In genomic region chr7:54788664-54789063, GRCh38 we compare ENCODE assay signal across 1 cellular context.
TF ChIP-seq lines count a peak whose summit lies in the region.

No MANE protein-coding gene starts in this region.

TF ChIP-seq in HepG2, 621 proteins besides CTCF, POLR2A, EP300 and RAD21 (continued from another document):
- no peak for TF ChIP-seq KIAA2018 (CRISPR knock-in tag; IDR thresholded peaks at IDR 0.05; ENCODE audit: borderline replicate concordance)
- TF ChIP-seq HNF4A (CRISPR knock-in tag; IDR thresholded peaks at IDR 0.05) = no peak
- TF ChIP-seq ZNF281 (CRISPR knock-in tag; IDR thresholded peaks at IDR 0.05; ENCODE audit: borderline replicate concordance) = no peak
- TF ChIP-seq STAG1 (CRISPR knock-in tag; IDR thresholded peaks at IDR 0.05) = peak; percentile 84
- TF ChIP-seq FOXO1 (CRISPR knock-in tag; IDR thresholded peaks at IDR 0.05) = no peak
- TF ChIP-seq ZNF792 (CRISPR knock-in tag; IDR thresholded peaks at IDR 0.05) = no peak
- TF ChIP-seq TCF12 (IDR thresholded peaks at IDR 0.05) = no peak
- TF ChIP-seq TCF12 (CRISPR knock-in tag; IDR thresholded peaks at IDR 0.05) = no peak
- TF ChIP-seq CREB3 (CRISPR knock-in tag; IDR thresholded peaks at IDR 0.05) = no peak
- no peak for TF ChIP-seq PBX2 (CRISPR knock-in tag; IDR thresholded peaks at IDR 0.05)
- no peak for TF ChIP-seq TMF1 (CRISPR knock-in tag; IDR thresholded peaks at IDR 0.05; ENCODE audit: low read depth)
- no peak for TF ChIP-seq ATF2 (CRISPR knock-in tag; IDR thresholded peaks at IDR 0.05)
- no peak for TF ChIP-seq ATRX (CRISPR knock-in tag; IDR thresholded peaks at IDR 0.05; ENCODE audit: borderline replicate concordance)
- TF ChIP-seq WIZ (CRISPR knock-in tag; IDR thresholded peaks at IDR 0.05) = no peak
- TF ChIP-seq ZFX (CRISPR knock-in tag; IDR thresholded peaks at IDR 0.05; ENCODE audit: low read depth) = no peak
- TF ChIP-seq RBM22 (optimal IDR thresholded peaks at IDR 0.05; ENCODE audit: low read length) = no peak
- TF ChIP-seq SOX5 (CRISPR knock-in tag; IDR thresholded peaks at IDR 0.05; ENCODE audit: borderline replicate concordance) = no peak
- TF ChIP-seq ATF3 (CRISPR knock-in tag; IDR thresholded peaks at IDR 0.05) = no peak
- TF ChIP-seq THYN1 (CRISPR knock-in tag; IDR thresholded peaks at IDR 0.05; ENCODE audit: borderline replicate concordance, low read depth) = no peak
